Comparison of ENCODE assay signal across 14 cellular contexts in genomic region chr2:166343467-166343866, GRCh38. TPM values are rescaled to one million over a fixed set of nuclear protein-coding genes. Genes with fewer than 3 reads are reported as not detected.
DNase-seq lines count a peak whose midpoint lies in the region; ATAC-seq and TF ChIP-seq lines count a peak whose summit lies in the region.
"Had no signal": no experiment of that assay in that cellular context is flagged by ENCODE, and none has a peak within 500 bp of the region (broad histone marks: within the 10 kb centered on the region; RNA-seq: fewer than 3 reads in every experiment).

No MANE protein-coding gene starts in this region.

- ATAC-seq in GM18520 (IDR thresholded peaks at IDR 0.05; ENCODE audit: unreplicated experiment) = no peak
- ATAC-seq: T-cell had no signal

- CTCF ChIA-PET in GM10248 (lab: Yijun Ruan, JAX) = no interaction called here

- no peak for TF ChIP-seq POLR2A in erythroblast (IDR thresholded peaks at IDR 0.05; ENCODE audit: low read length)

- no peak for TF ChIP-seq CTCF in GM10248 (IDR thresholded peaks at IDR 0.05; ENCODE audit: control extremely low read depth, extremely low read depth, low read depth, missing control alignments)

- peak; percentile 96 for DNase-seq in DMS53 treated with DMSO at 0.1 percent for 48 hours (lab: John Stamatoyannopoulos, UW; ENCODE audit: unreplicated experiment)
- peak; percentile 9 for DNase-seq in H4 (ENCODE audit: low spot score)
- DNase-seq in NCI-H2227 treated with DMSO at 0.1 percent for 48 hours (lab: John Stamatoyannopoulos, UW) = peak; percentile 33
- peak; percentile 28 for DNase-seq in glomerular visceral epithelial cell (ENCODE audit: extremely low spot score)
- no peak for DNase-seq in LoVo (ENCODE audit: low spot score)
- DNase-seq in GM10248 (ENCODE audit: extremely low spot score) = no peak
- no peak for DNase-seq in erythroblast (lab: John Stamatoyannopoulos, UW)
- DNase-seq: activated CD4-positive, alpha-beta T cell treated with anti-CD3 and anti-CD28 coated beads for 1 hour; activated T-cell treated with anti-CD3 and anti-CD28 coated beads, Interleukin-2, amount 50 U/mL, for 24 hours; CD4-positive, alpha-beta memory T cell; NCI-H1694; ovary; T-cell had no signal

- POLR2A ChIA-PET in GM10248 (lab: Yijun Ruan, JAX) = no interaction called here

RNA-seq across cellular contexts. Expression of gene SCN9A, which starts 32.3 kb away (rescaled TPM):
- total RNA-seq in H4 (2014; rRNA removed; shearing (Covaris generic)) = 3.3 and 3.9 TPM in 2 replicates
- total RNA-seq: CD4-positive, alpha-beta memory T cell had no signal

Comparison
In these comparisons a context has a peak if more than half of its experiments do, and no peak if none do; other contexts are left out.
1. DNase-seq: peak in DMS53 treated with DMSO at 0.1 percent for 48 hours (single experiment), H4 (single experiment), NCI-H2227 treated with DMSO at 0.1 percent for 48 hours (single experiment) and glomerular visceral epithelial cell (single experiment); none in LoVo (single experiment), GM10248 (single experiment) and erythroblast (0 of 2).